In genomic region chr2:234998404-234999211, GRCh38 we compare ENCODE assay signal across 1 cellular context.
TF ChIP-seq lines count a peak whose summit lies in the region.

No MANE protein-coding gene starts in this region.

TF ChIP-seq in HepG2, 621 proteins besides CTCF, POLR2A, EP300 and RAD21 (continued from another document and continues in another):
- no peak for TF ChIP-seq DDIT3 (CRISPR knock-in tag; IDR thresholded peaks at IDR 0.05)
- peak; percentile 94 for TF ChIP-seq TFAP4 (IDR thresholded peaks at IDR 0.05; ENCODE audit: borderline replicate concordance, low read depth)
- TF ChIP-seq FUBP1 (CRISPR knock-in tag; IDR thresholded peaks at IDR 0.05; ENCODE audit: borderline replicate concordance), result 0 out of 2 replicates have a peak, but pooled peaks have one; percentile 50
- no peak for TF ChIP-seq ATAD3A (CRISPR knock-in tag; IDR thresholded peaks at IDR 0.05)
- peak; percentile 88 for TF ChIP-seq HOXA3 (CRISPR knock-in tag; IDR thresholded peaks at IDR 0.05)
- TF ChIP-seq SKIL (CRISPR knock-in tag; IDR thresholded peaks at IDR 0.05; ENCODE audit: borderline replicate concordance), result peak; percentile 80
- peak; percentile 67 for TF ChIP-seq XRCC5 (optimal IDR thresholded peaks at IDR 0.05; ENCODE audit: low read length)
- peak; percentile 52; the same call in 1 of the 2 replicates for TF ChIP-seq SNAPC2 (CRISPR knock-in tag; IDR thresholded peaks at IDR 0.05)
- no peak for TF ChIP-seq NKX3-1 (CRISPR knock-in tag; IDR thresholded peaks at IDR 0.05)
- TF ChIP-seq ZNF101 (CRISPR knock-in tag; IDR thresholded peaks at IDR 0.05; ENCODE audit: borderline replicate concordance, low read depth), result no peak
- no peak for TF ChIP-seq NR1H2 (CRISPR knock-in tag; IDR thresholded peaks at IDR 0.05; ENCODE audit: borderline replicate concordance, low read depth)
- no peak for TF ChIP-seq CHD2 (IDR thresholded peaks at IDR 0.05; ENCODE audit: low read depth, low read length)
- TF ChIP-seq IRX3 (CRISPR knock-in tag; IDR thresholded peaks at IDR 0.05; ENCODE audit: borderline replicate concordance, low read depth), result 0 out of 2 replicates have a peak, but pooled peaks have one; percentile 38
- TF ChIP-seq ZNF260 (CRISPR knock-in tag; IDR thresholded peaks at IDR 0.05; ENCODE audit: borderline replicate concordance, low read depth), result no peak
- no peak for TF ChIP-seq TEF (CRISPR knock-in tag; IDR thresholded peaks at IDR 0.05)
- TF ChIP-seq ATM (IDR thresholded peaks at IDR 0.05; ENCODE audit: borderline replicate concordance), result no peak
- TF ChIP-seq IKZF4 (CRISPR knock-in tag; IDR thresholded peaks at IDR 0.05; ENCODE audit: borderline replicate concordance, low read depth, not compliant biosample characterization), result peak; percentile 66
- no peak for TF ChIP-seq KDM4B (CRISPR knock-in tag; IDR thresholded peaks at IDR 0.05)
- no peak for TF ChIP-seq ZNF652 (CRISPR knock-in tag; IDR thresholded peaks at IDR 0.05; ENCODE audit: borderline replicate concordance, low read depth)
- no peak for TF ChIP-seq PBX3 (CRISPR knock-in tag; IDR thresholded peaks at IDR 0.05; ENCODE audit: borderline replicate concordance)
- no peak for TF ChIP-seq AGO1 (IDR thresholded peaks at IDR 0.05; ENCODE audit: low read depth, low read length, poor library complexity, severe bottlenecking)
- no peak for TF ChIP-seq DZIP1 (CRISPR knock-in tag; IDR thresholded peaks at IDR 0.05)
- no peak for TF ChIP-seq YY1 (IDR thresholded peaks at IDR 0.05; ENCODE audit: insufficient read depth, insufficient replicate concordance, low read depth, low read length)
- no peak for TF ChIP-seq ZNF512 (CRISPR knock-in tag; IDR thresholded peaks at IDR 0.05)
- no peak for TF ChIP-seq ZSCAN25 (CRISPR knock-in tag; IDR thresholded peaks at IDR 0.05)
- peak; percentile 54; the same call in 1 of the 2 replicates for TF ChIP-seq ZBTB37 (CRISPR knock-in tag; IDR thresholded peaks at IDR 0.05)
- TF ChIP-seq CHD4 (IDR thresholded peaks at IDR 0.05; ENCODE audit: borderline replicate concordance, low read length), result no peak
- no peak for TF ChIP-seq ZNF451 (CRISPR knock-in tag; IDR thresholded peaks at IDR 0.05)
- peak; percentile 41; the same call in 1 of the 2 replicates for TF ChIP-seq ZNF891 (CRISPR knock-in tag; IDR thresholded peaks at IDR 0.05)
- TF ChIP-seq ZNF350 (CRISPR knock-in tag; IDR thresholded peaks at IDR 0.05; ENCODE audit: borderline replicate concordance, low read depth), result no peak
- TF ChIP-seq NR3C1 (CRISPR knock-in tag; IDR thresholded peaks at IDR 0.05), result no peak
- no peak for TF ChIP-seq MAF1 (CRISPR knock-in tag; IDR thresholded peaks at IDR 0.05; ENCODE audit: borderline replicate concordance)
- TF ChIP-seq MAFF (IDR thresholded peaks at IDR 0.05; ENCODE audit: low read depth, low read length), result no peak
- TF ChIP-seq BCL6 (CRISPR knock-in tag; IDR thresholded peaks at IDR 0.05), result peak; percentile 52
- TF ChIP-seq ELF3 (CRISPR knock-in tag; IDR thresholded peaks at IDR 0.05), result peak; percentile 39; the same call in 1 of the 2 replicates
- peak; percentile 47; the same call in 1 of the 2 replicates for TF ChIP-seq ZXDC (CRISPR knock-in tag; IDR thresholded peaks at IDR 0.05)
- no peak; the same call in 1 of the 2 replicates for TF ChIP-seq MIER3 (CRISPR knock-in tag; IDR thresholded peaks at IDR 0.05; ENCODE audit: borderline replicate concordance)
- no peak for TF ChIP-seq ZNF343 (CRISPR knock-in tag; IDR thresholded peaks at IDR 0.05)
- TF ChIP-seq XBP1 (CRISPR knock-in tag; IDR thresholded peaks at IDR 0.05), result no peak
- TF ChIP-seq ZNF660 (CRISPR knock-in tag; IDR thresholded peaks at IDR 0.05; ENCODE audit: borderline replicate concordance, low read depth), result no peak
- no peak for TF ChIP-seq TOPORS (CRISPR knock-in tag; IDR thresholded peaks at IDR 0.05)
- no peak for TF ChIP-seq MTF1 (CRISPR knock-in tag; IDR thresholded peaks at IDR 0.05)
- no peak for TF ChIP-seq POLR2G (IDR thresholded peaks at IDR 0.05; ENCODE audit: low read depth, low read length)
- TF ChIP-seq ZEB1 (IDR thresholded peaks at IDR 0.05; ENCODE audit: insufficient replicate concordance, low read depth), result peak; percentile 56
- TF ChIP-seq ISX (CRISPR knock-in tag; conservative IDR thresholded peaks at IDR 0.05), result no peak
- 0 out of 2 replicates have a peak, but pooled peaks have one; percentile 54 for TF ChIP-seq ARHGAP35 (CRISPR knock-in tag; IDR thresholded peaks at IDR 0.05; ENCODE audit: borderline replicate concordance)
- TF ChIP-seq ZFX (CRISPR knock-in tag; IDR thresholded peaks at IDR 0.05; ENCODE audit: low read depth), result no peak
- 0 out of 2 replicates have a peak, but pooled peaks have one; percentile 19 for TF ChIP-seq KAT8 (CRISPR knock-in tag; IDR thresholded peaks at IDR 0.05)
- no peak; the same call in 1 of the 2 replicates for TF ChIP-seq KAT7 (CRISPR knock-in tag; IDR thresholded peaks at IDR 0.05; ENCODE audit: borderline replicate concordance)
- TF ChIP-seq BRF2 (CRISPR knock-in tag; IDR thresholded peaks at IDR 0.05), result no peak
- no peak for TF ChIP-seq FLYWCH1 (CRISPR knock-in tag; IDR thresholded peaks at IDR 0.05)
- no peak for TF ChIP-seq SMAD3 (CRISPR knock-in tag; IDR thresholded peaks at IDR 0.05)
- no peak for TF ChIP-seq HOXA7 (CRISPR knock-in tag; IDR thresholded peaks at IDR 0.05)
